In genomic region chr17:73976676-73977521, GRCh38 we compare ENCODE assay signal across 13 cellular contexts.
DNase-seq lines count a peak whose midpoint lies in the region; ATAC-seq and TF ChIP-seq lines count a peak whose summit lies in the region.
"Had no signal": no experiment of that assay in that cellular context is flagged by ENCODE, and none has a peak within 500 bp of the region (broad histone marks: within the 10 kb centered on the region; RNA-seq: fewer than 3 reads in every experiment).

No MANE protein-coding gene starts in this region.

- H3K4me3 ChIP-seq in heart left ventricle (no peak overlapping the region), left ventricle myocardium inferior (no peak overlapping the region), testis (no peak overlapping the region), uterus (no peak overlapping the region)

- peak in 3 of 4 donors; percentile 27 to 67 (median 54) for ATAC-seq in heart left ventricle

- H3K27ac ChIP-seq in heart left ventricle, result peak overlapping the region in 2 of 12 donors; percentile 19 to 32
- no peak overlapping the region for H3K27ac ChIP-seq in left ventricle myocardium inferior (replicated peaks)
- no peak overlapping the region for H3K27ac ChIP-seq in testis
- H3K27ac ChIP-seq in uterus, result no peak overlapping the region
- H3K27ac ChIP-seq: neutrophil had no signal

- WGBS in heart left ventricle, 4 donors, result 49 to 67% (median 53%) methylated on average over 19 of the region's 19 CpGs
- WGBS in testis, 2 donors, result 41 to 57% methylated on average over 17 to 19 of the region's 19 CpGs

- TF ChIP-seq POLR2A in heart left ventricle (IDR thresholded peaks at IDR 0.05), result no peak
- TF ChIP-seq POLR2A in testis (IDR thresholded peaks at IDR 0.05), result no peak
- TF ChIP-seq POLR2A in uterus (IDR thresholded peaks at IDR 0.05), result no peak

- DNase-seq in heart left ventricle (peak in 3 of 5 donors; percentile 34 to 48 (median 38)), left ventricle myocardium inferior (no peak), NCI-H2171 treated with DMSO at 0.1 percent for 48 hours (lab: John Stamatoyannopoulos, UW) (peak; percentile 93), astrocyte of the hippocampus (ENCODE audit: low read depth, low spot score) (peak; percentile 10), testis (peak; percentile 29), COLO668 (lab: John Stamatoyannopoulos, UW; ENCODE audit: unreplicated experiment) (no peak), NCI-H748 treated with DMSO at 0.1 percent for 48 hours (lab: John Stamatoyannopoulos, UW) (no peak), uterus (no peak)
- DNase-seq: activated T-cell treated with anti-CD3 and anti-CD28 coated beads, Interleukin-2, amount 50 U/mL, for 24 hours; effector CD4-positive, alpha-beta T cell; EL; NCI-H774 had no signal

- peaks cover 0 to 9% (median 0%) of the 10 kb centered on the region in 12 donors for H3K4me1 ChIP-seq in heart left ventricle
- no peaks in the 10 kb centered on the region for H3K4me1 ChIP-seq in left ventricle myocardium inferior
- H3K4me1 ChIP-seq in testis, result no peaks in the 10 kb centered on the region
- no peaks in the 10 kb centered on the region for H3K4me1 ChIP-seq in uterus

- H3K36me3 ChIP-seq in heart left ventricle, result no peaks in the 10 kb centered on the region
- no peaks in the 10 kb centered on the region for H3K36me3 ChIP-seq in left ventricle myocardium inferior
- H3K36me3 ChIP-seq in testis (ENCODE audit: low read depth, missing control alignments), result no peaks in the 10 kb centered on the region
- H3K36me3 ChIP-seq in uterus, result no peaks in the 10 kb centered on the region
- H3K36me3 ChIP-seq: neutrophil had no signal

- H3K9me3 ChIP-seq in heart left ventricle (no peaks in the 10 kb centered on the region), left ventricle myocardium inferior (replicated peaks) (no peaks in the 10 kb centered on the region), testis (no peaks in the 10 kb centered on the region), uterus (no peaks in the 10 kb centered on the region)
- H3K9me3 ChIP-seq: neutrophil had no signal

- TF ChIP-seq CTCF in heart left ventricle (IDR thresholded peaks at IDR 0.05), result no peak
- TF ChIP-seq CTCF in left ventricle myocardium inferior (IDR thresholded peaks at IDR 0.05; ENCODE audit: borderline replicate concordance), result no peak
- TF ChIP-seq CTCF in testis (IDR thresholded peaks at IDR 0.05), result no peak
- no peak for TF ChIP-seq CTCF in uterus (IDR thresholded peaks at IDR 0.05)

- H3K27me3 ChIP-seq in heart left ventricle (peaks cover 0 to 34% (median 0%) of the 10 kb centered on the region in 9 donors), left ventricle myocardium inferior (ENCODE audit: low read depth) (peaks cover 86% of the 10 kb centered on the region), testis (no peaks in the 10 kb centered on the region), uterus (no peaks in the 10 kb centered on the region)
- H3K27me3 ChIP-seq: neutrophil had no signal

- intact Hi-C loops in heart left ventricle (cut with DNase I) (no loop called here), left ventricle myocardium inferior (cut with micrococcal nuclease) (no loop called here), testis (cut with DNase I; ENCODE audit: low total_unique reads) (no loop called here), uterus (cut with DNase I; ENCODE audit: low total_unique reads) (no loop called here)

Comparison
In these comparisons a context has a peak if more than half of its experiments do, and no peak if none do; other contexts are left out.
1. DNase-seq: peak in heart left ventricle (3 of 5), NCI-H2171 treated with DMSO at 0.1 percent for 48 hours (single experiment), astrocyte of the hippocampus (single experiment) and testis (single experiment); none in left ventricle myocardium inferior (single experiment), COLO668 (single experiment), NCI-H748 treated with DMSO at 0.1 percent for 48 hours (single experiment) and uterus (0 of 2).